In the genomic region with DNA sequence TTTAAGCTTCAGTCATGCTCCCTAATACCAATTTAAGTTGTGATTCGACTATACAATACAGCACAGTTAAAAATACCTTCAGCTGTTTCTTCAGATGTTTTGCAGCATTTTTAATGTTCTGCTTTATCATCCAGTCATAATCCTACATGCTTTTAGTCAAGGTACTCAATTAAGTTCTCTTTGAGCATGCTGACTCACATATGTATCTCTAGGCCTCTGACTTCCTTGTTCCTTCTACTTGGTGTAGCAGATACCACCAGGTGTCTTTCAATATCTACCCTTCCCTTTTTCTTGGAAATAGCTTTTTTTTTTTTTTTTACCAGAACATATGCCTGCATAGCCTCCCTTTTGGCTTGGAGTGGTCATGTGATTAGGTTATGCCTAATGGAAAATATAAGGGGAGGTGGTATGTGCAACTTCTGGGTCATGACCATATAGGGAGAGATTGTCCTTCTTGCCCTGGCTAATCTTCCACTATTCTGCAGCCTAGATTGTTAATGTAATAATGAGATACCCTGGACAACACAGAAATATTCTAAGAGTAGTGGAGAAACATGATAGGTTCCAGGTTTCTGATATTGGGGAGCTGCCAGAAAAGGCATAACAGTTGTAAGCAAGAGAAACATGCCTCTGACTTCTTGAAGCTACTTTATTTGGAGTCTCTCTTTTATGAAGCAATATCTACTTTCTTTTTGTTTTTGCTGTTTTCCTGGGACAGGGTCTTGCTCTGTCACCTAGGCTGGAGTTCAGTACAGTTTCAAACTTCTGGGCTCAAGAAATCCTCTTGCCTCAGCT, we compare ENCODE assay signal across 13 cellular contexts.
A peak's percentile ranks its signal among the peaks of the same experiment; 100 is the strongest.
DNase-seq lines count a peak whose midpoint lies in the region; ATAC-seq and TF ChIP-seq lines count a peak whose summit lies in the region.
"Had no signal": no experiment of that assay in that cellular context is flagged by ENCODE, and none has a peak within 500 bp of the region (broad histone marks: within the 10 kb centered on the region; RNA-seq: fewer than 3 reads in every experiment).

No MANE protein-coding gene starts in this region.

- TF ChIP-seq CTCF in AG04450 (IDR thresholded peaks at IDR 0.05; ENCODE audit: low read depth, low read length) (no peak), fibroblast of the aortic adventitia (IDR thresholded peaks at IDR 0.05; ENCODE audit: insufficient read depth, low read length) (no peak), progenitor cell of endocrine pancreas (IDR thresholded peaks at IDR 0.05; ENCODE audit: unreplicated experiment) (no peak)

- no peak overlapping the region for H3K27ac ChIP-seq in AG04450 (ENCODE audit: low read depth, low read length)
- H3K27ac ChIP-seq: BLaER1 had no signal

- no peak overlapping the region for H3K27ac Mint-ChIP-seq in progenitor cell of endocrine pancreas
- H3K27ac Mint-ChIP-seq: CD4-positive, alpha-beta memory T cell had no signal

- no peaks in the 10 kb centered on the region for H3K36me3 ChIP-seq in adipocyte (ENCODE audit: control insufficient read depth, insufficient read depth, low read length, severe bottlenecking)
- H3K36me3 ChIP-seq: BLaER1 had no signal

- H3K4me1 ChIP-seq in adipocyte (ENCODE audit: control insufficient read depth, insufficient read depth, low read length), result no peaks in the 10 kb centered on the region
- H3K4me1 ChIP-seq: BLaER1 had no signal

- no peak overlapping the region for H3K9ac ChIP-seq in adipocyte (ENCODE audit: low read length)
- H3K9ac ChIP-seq: BLaER1 had no signal

- H3K4me3 ChIP-seq in AG04450 (ENCODE audit: low read depth, low read length), result no peak overlapping the region
- H3K4me3 ChIP-seq in adipocyte (ENCODE audit: low read length), result no peak overlapping the region
- H3K4me3 ChIP-seq in fibroblast of the aortic adventitia (ENCODE audit: low read depth, low read length), result no peak overlapping the region
- H3K4me3 ChIP-seq: BLaER1, K562 had no signal

- no peaks in the 10 kb centered on the region for H3K4me1 Mint-ChIP-seq in progenitor cell of endocrine pancreas (ENCODE audit: low read depth)
- H3K4me1 Mint-ChIP-seq: CD4-positive, alpha-beta memory T cell had no signal

- DNase-seq in AG04450 (ENCODE audit: low read depth, low spot score) (peak; percentile 16), GM04504 (ENCODE audit: low read depth) (peak; percentile 8), adipocyte (ENCODE audit: low read depth) (peak; percentile 42), fibroblast of the aortic adventitia (ENCODE audit: low read depth) (peak; percentile 37), HuH-7.5 (ENCODE audit: low spot score) (no peak), progenitor cell of endocrine pancreas (ENCODE audit: low spot score, unreplicated experiment) (no peak), MV-4-11 (lab: John Stamatoyannopoulos, UW) (no peak)
- DNase-seq: CD4-positive, alpha-beta memory T cell; NCI-H187 treated with DMSO at 0.1 percent for 48 hours; NCI-H526 had no signal

- H3K9me3 ChIP-seq in AG04450 (ENCODE audit: control insufficient read depth, insufficient read depth, low read length) (no peaks in the 10 kb centered on the region), adipocyte (ENCODE audit: control insufficient read depth, low read length) (no peaks in the 10 kb centered on the region)
- H3K9me3 ChIP-seq: BLaER1 had no signal

- no peak overlapping the region for H3K4me3 Mint-ChIP-seq in progenitor cell of endocrine pancreas (ENCODE audit: low read depth)
- H3K4me3 Mint-ChIP-seq: CD4-positive, alpha-beta memory T cell had no signal

- POLR2A ChIA-PET in AG04450 (lab: Yijun Ruan, JAX), result interaction anchor here (0.6 kb wide), 1 partner anchor 76 kb away, joined by 3 read pairs; no protein-coding TSS in a partner anchor

- CTCF ChIA-PET in AG04450 (lab: Charles Lee), result interaction anchor here (0.7 to 0.9 kb wide), 2 partner anchors 13 to 19 kb away, joined by 3 to 4 read pairs; no protein-coding TSS in a partner anchor

- no peak for ATAC-seq in GM21381 (IDR thresholded peaks at IDR 0.05; ENCODE audit: unreplicated experiment)
- ATAC-seq: K562 had no signal

- H3K27me3 Mint-ChIP-seq in progenitor cell of endocrine pancreas, result no peaks in the 10 kb centered on the region
- H3K27me3 Mint-ChIP-seq: CD4-positive, alpha-beta memory T cell had no signal

- H3K27me3 ChIP-seq in AG04450 (ENCODE audit: control insufficient read depth, insufficient read depth, low read length), result peaks cover 2% of the 10 kb centered on the region
- no peaks in the 10 kb centered on the region for H3K27me3 ChIP-seq in adipocyte (replicated peaks; ENCODE audit: control insufficient read depth, insufficient read depth, low read length)
- H3K27me3 ChIP-seq: BLaER1 had no signal

- H3K9me3 Mint-ChIP-seq in progenitor cell of endocrine pancreas (ENCODE audit: low read depth), result no peaks in the 10 kb centered on the region

- no peaks in the 10 kb centered on the region for H3K36me3 Mint-ChIP-seq in progenitor cell of endocrine pancreas (ENCODE audit: insufficient read depth)
- H3K36me3 Mint-ChIP-seq: CD4-positive, alpha-beta memory T cell had no signal

Comparison
In these comparisons a context has a peak if more than half of its experiments do, and no peak if none do; other contexts are left out.
1. DNase-seq: peak in AG04450 (single experiment), GM04504 (single experiment), adipocyte (single experiment) and fibroblast of the aortic adventitia (single experiment); none in HuH-7.5 (single experiment), progenitor cell of endocrine pancreas (single experiment) and MV-4-11 (single experiment).